Comparison of ENCODE assay signal across 19 cellular contexts in the genomic region with DNA sequence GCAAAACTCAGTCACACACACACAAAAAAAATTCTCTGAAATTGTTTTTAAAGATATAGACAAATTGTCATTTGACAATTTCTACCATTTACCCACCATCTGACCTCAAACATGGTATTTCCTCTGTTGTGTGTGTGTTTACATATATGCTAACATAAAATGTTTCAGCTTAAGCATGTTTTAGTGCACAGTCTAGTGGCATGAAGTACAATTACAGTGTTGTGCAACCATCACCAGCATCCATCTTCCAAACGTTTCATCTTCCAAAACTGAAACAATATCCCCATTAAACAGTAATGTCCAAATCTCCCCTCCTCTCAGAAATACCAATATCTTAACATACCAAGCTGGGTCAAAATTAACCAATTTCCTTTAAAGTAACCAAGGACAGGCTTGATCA.
DNase-seq lines count a peak whose midpoint lies in the region; ATAC-seq and TF ChIP-seq lines count a peak whose summit lies in the region.
"Had no signal": no experiment of that assay in that cellular context is flagged by ENCODE, and none has a peak within 500 bp of the region (broad histone marks: within the 10 kb centered on the region; RNA-seq: fewer than 3 reads in every experiment).

No MANE protein-coding gene starts in this region.

- H3K4me1 ChIP-seq in GM23248 (ENCODE audit: insufficient read depth) (peaks cover 24% of the 10 kb centered on the region), ascending aorta (peaks cover 5 to 7% of the 10 kb centered on the region in 2 donors), suprapubic skin (peaks cover 12% of the 10 kb centered on the region)

- H3K4me3 Mint-ChIP-seq in activated CD4-positive, alpha-beta memory T cell treated with anti-CD3 and anti-CD28 coated beads, Interleukin-2, amount 10 ng/mL, durations not matched to agents 7 days and 5 days: no peak overlapping the region
- H3K4me3 Mint-ChIP-seq: activated CD8-positive, alpha-beta T cell treated with anti-CD3 and anti-CD28 coated beads, Interleukin-2, amount 10 ng/mL, durations not matched to agents 7 days and 5 days; activated naive CD4-positive, alpha-beta T cell treated with anti-CD3 and anti-CD28 coated beads, Interleukin-2, amount 50 U/mL, for 24 hours; CD8-positive, alpha-beta memory T cell; nephron had no signal

- 29 to 38% methylated on average over 1 of the region's 1 CpG for WGBS in GM23248 (ENCODE audit: low coverage in 1 of 2, low lambda C conversion rate in 2 of 2, missing lambda C conversion rate in 2 of 2), 2 experiments
- WGBS in suprapubic skin: 64% methylated on average over 1 of the region's 1 CpG

- peak overlapping the region; percentile 62 for H3K27ac ChIP-seq in GM23248
- H3K27ac ChIP-seq in ascending aorta: peak overlapping the region; percentile 75 to 81
- H3K27ac ChIP-seq in suprapubic skin: peak overlapping the region; percentile 48

- no peak for ATAC-seq in GM21447 (IDR thresholded peaks at IDR 0.05; ENCODE audit: unreplicated experiment)
- ATAC-seq: activated CD8-positive, alpha-beta T cell treated with anti-CD3 and anti-CD28 coated beads, Interleukin-2, amount 10 ng/mL, durations not matched to agents 7 days and 5 days had no signal

- peaks cover 46% of the 10 kb centered on the region for H3F3A ChIP-seq in GM23248 (ENCODE audit: insufficient read depth)

- no peak overlapping the region for H3K9ac ChIP-seq in GM23248

- H3K27me3 Mint-ChIP-seq in activated CD4-positive, alpha-beta memory T cell treated with anti-CD3 and anti-CD28 coated beads, Interleukin-2, amount 10 ng/mL, durations not matched to agents 7 days and 5 days: no peaks in the 10 kb centered on the region
- H3K27me3 Mint-ChIP-seq: CD8-positive, alpha-beta memory T cell; progenitor cell of endocrine pancreas had no signal

- POLR2A ChIA-PET in activated CD4-positive, alpha-beta memory T cell treated with anti-CD3 and anti-CD28 coated beads, Interleukin-2, amount 10 ng/mL, durations not matched to agents 7 days and 5 days (lab: Charles Lee): no interaction called here

- H3K27ac Mint-ChIP-seq in activated CD4-positive, alpha-beta memory T cell treated with anti-CD3 and anti-CD28 coated beads, Interleukin-2, amount 10 ng/mL, durations not matched to agents 7 days and 5 days: no peak overlapping the region
- H3K27ac Mint-ChIP-seq: activated CD8-positive, alpha-beta T cell treated with anti-CD3 and anti-CD28 coated beads, Interleukin-2, amount 10 ng/mL, durations not matched to agents 7 days and 5 days; activated naive CD4-positive, alpha-beta T cell treated with anti-CD3 and anti-CD28 coated beads, Interleukin-2, amount 50 U/mL, for 24 hours; CD8-positive, alpha-beta memory T cell; nephron had no signal

- H3K9me2 ChIP-seq in GM23248 (ENCODE audit: insufficient read depth): no peaks in the 10 kb centered on the region

- H3K9me3 ChIP-seq in GM23248 (ENCODE audit: low read depth) (no peaks in the 10 kb centered on the region), ascending aorta (no peaks in the 10 kb centered on the region), suprapubic skin (no peaks in the 10 kb centered on the region)

- TF ChIP-seq CTCF in ascending aorta (IDR thresholded peaks at IDR 0.05) (no peak), fibroblast of mammary gland (conservative IDR thresholded peaks at IDR 0.05; ENCODE audit: control insufficient read depth, insufficient read depth, low read depth, low read length) (no peak), suprapubic skin (IDR thresholded peaks at IDR 0.05) (no peak)

- peaks cover 16% of the 10 kb centered on the region for H3K9me3 Mint-ChIP-seq in activated CD4-positive, alpha-beta memory T cell treated with anti-CD3 and anti-CD28 coated beads, Interleukin-2, amount 10 ng/mL, durations not matched to agents 7 days and 5 days

- peaks cover 98% of the 10 kb centered on the region for H3K79me2 ChIP-seq in GM23248 (ENCODE audit: insufficient read depth)

- CTCF ChIA-PET in activated CD4-positive, alpha-beta memory T cell treated with anti-CD3 and anti-CD28 coated beads, Interleukin-2, amount 10 ng/mL, durations not matched to agents 7 days and 5 days (lab: Charles Lee): no interaction called here

- intact Hi-C loops in ascending aorta (cut with DNase I): loop anchor here (2.0 kb wide), 1 partner anchor 16 kb away; no protein-coding TSS in a partner anchor
- intact Hi-C loops in posterior vena cava (cut with DNase I): no loop called here

- no peak for TF ChIP-seq EP300 in suprapubic skin (IDR thresholded peaks at IDR 0.05)

- H3K27me3 ChIP-seq in GM23248 (replicated peaks; ENCODE audit: insufficient read depth) (no peaks in the 10 kb centered on the region), ascending aorta (no peaks in the 10 kb centered on the region), suprapubic skin (no peaks in the 10 kb centered on the region)

- peak overlapping the region; percentile 18 for H3K4me2 ChIP-seq in GM23248 (ENCODE audit: unreplicated experiment)
- H3K4me2 ChIP-seq: smooth muscle cell had no signal

- H4K20me1 ChIP-seq in GM23248 (ENCODE audit: insufficient read depth): peaks cover 5% of the 10 kb centered on the region; the same call in 1 of the 2 replicates

- no peaks in the 10 kb centered on the region for H3K36me3 Mint-ChIP-seq in activated CD4-positive, alpha-beta memory T cell treated with anti-CD3 and anti-CD28 coated beads, Interleukin-2, amount 10 ng/mL, durations not matched to agents 7 days and 5 days (ENCODE audit: low read depth)
- H3K36me3 Mint-ChIP-seq: activated naive CD4-positive, alpha-beta T cell treated with anti-CD3 and anti-CD28 coated beads, Interleukin-2, amount 50 U/mL, for 24 hours; CD8-positive, alpha-beta memory T cell had no signal

- H3K4me3 ChIP-seq in GM23248 (no peak overlapping the region), ascending aorta (no peak overlapping the region), fibroblast of mammary gland (ENCODE audit: control insufficient read depth, low read depth, low read length) (no peak overlapping the region), suprapubic skin (no peak overlapping the region)
- H3K4me3 ChIP-seq: smooth muscle cell had no signal

- in situ Hi-C loops in GM23248 (cut with MboI): no loop called here

- DNase-seq in GM23248 (no peak), ascending aorta (ENCODE audit: low spot score in 2 of 2) (no peak), fibroblast of mammary gland (ENCODE audit: low read depth) (peak; percentile 40), suprapubic skin (ENCODE audit: low spot score in 2 of 2) (no peak), posterior vena cava (ENCODE audit: low spot score) (no peak), GM03348 (ENCODE audit: low spot score) (no peak)
- no peak for DNase-seq in activated CD4-positive, alpha-beta memory T cell treated with anti-CD3 and anti-CD28 coated beads, Interleukin-2, amount 10 ng/mL, durations not matched to agents 7 days and 5 days
- DNase-seq: activated CD4-positive, CD25-positive, alpha-beta regulatory T cell; activated CD8-positive, alpha-beta T cell treated with anti-CD3 and anti-CD28 coated beads, Interleukin-2, amount 10 ng/mL, durations not matched to agents 7 days and 5 days; activated T-cell treated with anti-CD3 and anti-CD28 coated beads, Interleukin-2, amount 50 U/mL, for 48 hours; CD8-positive, alpha-beta memory T cell; NCI-H1436; NCI-H2171 treated with DMSO at 0.1 percent for 48 hours; stimulated activated CD4-positive, alpha-beta T cell treated with anti-CD3 and anti-CD28 coated beads, Interleukin-4, amount 100 ng/mL, for 1 hour had no signal

- H2AFZ ChIP-seq in GM23248: no peak overlapping the region

- H3K4me1 Mint-ChIP-seq in activated CD4-positive, alpha-beta memory T cell treated with anti-CD3 and anti-CD28 coated beads, Interleukin-2, amount 10 ng/mL, durations not matched to agents 7 days and 5 days: no peaks in the 10 kb centered on the region
- H3K4me1 Mint-ChIP-seq: activated naive CD4-positive, alpha-beta T cell treated with anti-CD3 and anti-CD28 coated beads, Interleukin-2, amount 50 U/mL, for 24 hours; CD8-positive, alpha-beta memory T cell had no signal

- H3K36me3 ChIP-seq in GM23248 (ENCODE audit: low read depth): peaks cover 10% of the 10 kb centered on the region; the same call in 1 of the 2 replicates
- H3K36me3 ChIP-seq in ascending aorta: no peaks in the 10 kb centered on the region
- H3K36me3 ChIP-seq in suprapubic skin: no peaks in the 10 kb centered on the region

- no peak for TF ChIP-seq POLR2A in suprapubic skin (IDR thresholded peaks at IDR 0.05)
